Comparison of ENCODE assay signal across 22 cellular contexts in genomic region chr22:35824256-35824655, GRCh38.
DNase-seq lines count a peak whose midpoint lies in the region; ATAC-seq, FAIRE-seq and TF ChIP-seq lines count a peak whose summit lies in the region.
"Had no signal": no experiment of that assay in that cellular context is flagged by ENCODE, and none has a peak within 500 bp of the region (broad histone marks: within the 10 kb centered on the region; RNA-seq: fewer than 3 reads in every experiment).

No MANE protein-coding gene starts in this region.

- ATAC-seq in WTC11 (no peak), HepG2 (peak; percentile 87), HG03571 (IDR thresholded peaks at IDR 0.05; ENCODE audit: unreplicated experiment) (no peak)
- ATAC-seq: CD8-positive, alpha-beta T cell; GM23338; HCT116 had no signal

- POLR2A ChIA-PET in WTC11 (lab: Charles Lee) (no interaction called here), HepG2 (lab: Yijun Ruan, JAX) (no interaction called here)

- no peak overlapping the region; the same call in 1 of the 2 replicates for H3K9ac ChIP-seq in HepG2 (ENCODE audit: insufficient read depth, low read depth, low read length)
- H3K9ac ChIP-seq: BLaER1 had no signal

- no peak for TF ChIP-seq RAD21 in HepG2 (CRISPR knock-in tag; IDR thresholded peaks at IDR 0.05)

- H3K27ac ChIP-seq in HepG2 (ENCODE audit: extremely low read length, insufficient read depth, low read length) (peak overlapping the region; percentile 65), small intestine (ENCODE audit: low read depth in 1 of 2, low read length in 1 of 2) (no peak overlapping the region)
- H3K27ac ChIP-seq: BLaER1, C4-2B had no signal

- no peaks in the 10 kb centered on the region; the same call in 1 of the 2 replicates for H4K20me1 ChIP-seq in HepG2 (ENCODE audit: insufficient read depth, low read length)
- H4K20me1 ChIP-seq: BLaER1 had no signal

- TF ChIP-seq CTCF in WTC11 (IDR thresholded peaks at IDR 0.05) (no peak), HepG2 (CRISPR knock-in tag; IDR thresholded peaks at IDR 0.05) (no peak)

- peaks cover 64% of the 10 kb centered on the region for H3K4me1 ChIP-seq in HepG2 (ENCODE audit: insufficient read depth, low read length)
- H3K4me1 ChIP-seq in small intestine (ENCODE audit: control insufficient read depth in 2 of 2, insufficient read depth in 1 of 2, low read depth in 1 of 2, low read length in 1 of 2) = peaks cover 7 to 8% of the 10 kb centered on the region in 2 donors
- H3K4me1 ChIP-seq: BLaER1 had no signal

- intact Hi-C loops in HepG2 (cut with micrococcal nuclease; ENCODE audit: unreplicated experiment) = no loop called here

- H3K27me3 ChIP-seq in HepG2 (ENCODE audit: control insufficient read depth in 1 of 2, insufficient read depth in 2 of 2, low read length in 2 of 2) (no peaks in the 10 kb centered on the region), small intestine (ENCODE audit: control insufficient read depth in 2 of 2, insufficient read depth in 2 of 2, low read length in 2 of 2) (no peaks in the 10 kb centered on the region)
- H3K27me3 ChIP-seq: BLaER1 had no signal

- DNase-seq in WTC11 (ENCODE audit: low spot score) (no peak), HepG2 (ENCODE audit: low spot score) (peak; percentile 71), mucosa of gallbladder (ENCODE audit: low spot score) (peak; percentile 39), small intestine (peak; percentile 77), AML-193 (lab: John Stamatoyannopoulos, UW) (no peak), foreskin melanocyte (no peak)
- DNase-seq: CD4-positive, CD25-positive, alpha-beta regulatory T cell; CD8-positive, alpha-beta T cell; DMS 273 treated with DMSO at 0.1 percent for 48 hours; DMS53; DMS79 treated with DMSO at 0.1 percent for 48 hours; GF-D8; H9 had no signal

- H3K4me1 Mint-ChIP-seq in WTC11 = peaks cover 42% of the 10 kb centered on the region
- H3K4me1 Mint-ChIP-seq: B cell; CD4-positive, CD25-positive, alpha-beta regulatory T cell had no signal

- H3K4me3 ChIP-seq in HepG2 (replicated peaks in 1 of 3; ENCODE audit: insufficient read depth in 1 of 3, low read depth in 2 of 3, low read length in 3 of 3) = no peak overlapping the region
- H3K4me3 ChIP-seq in small intestine (ENCODE audit: low read depth in 1 of 2, low read length in 2 of 2) = no peak overlapping the region
- H3K4me3 ChIP-seq: BLaER1, GM23338 had no signal

- H3K27ac Mint-ChIP-seq in WTC11 = no peak overlapping the region
- H3K27ac Mint-ChIP-seq: B cell; CD4-positive, CD25-positive, alpha-beta regulatory T cell; CD8-positive, alpha-beta T cell; GM23338; H9 had no signal

- H3K9me3 Mint-ChIP-seq in WTC11 = 0 out of 2 replicates have a peak, but pooled peaks cover 4% of the 10 kb centered on the region
- H3K9me3 Mint-ChIP-seq: CD8-positive, alpha-beta T cell; GM23338; H9 had no signal

- in situ Hi-C loops in HepG2 (cut with HindIII; ENCODE audit: extremely low pct_ligation_motif_present, low pct_unique_long_range_greater_than_20kb) = no loop called here

- H3K79me2 ChIP-seq in HepG2 (ENCODE audit: insufficient read depth, low read length) = peaks cover 13% of the 10 kb centered on the region

- TF ChIP-seq EP300 in HepG2 (IDR thresholded peaks at IDR 0.05; ENCODE audit: low read depth in 2 of 2, low read length in 2 of 2) = peak in 1 of 2 experiments; percentile 85; a peak in 3 of 4 replicates
- no peak for TF ChIP-seq EP300 in HepG2 (CRISPR knock-in tag; IDR thresholded peaks at IDR 0.05; ENCODE audit: borderline replicate concordance)

- FAIRE-seq in HepG2 (lab: Jason Lieb, UNC) (peak; percentile 28), small intestine (lab: Jason Lieb, UNC) (no peak)
- FAIRE-seq: D721Med, GM12891, GM18507 had no signal

- H3K27me3 Mint-ChIP-seq in WTC11 (ENCODE audit: low read depth) = no peaks in the 10 kb centered on the region

- no peaks in the 10 kb centered on the region for H3K9me3 ChIP-seq in HepG2 (ENCODE audit: low read length)
- H3K9me3 ChIP-seq in small intestine (ENCODE audit: control insufficient read depth, low read depth) = no peaks in the 10 kb centered on the region
- H3K9me3 ChIP-seq: BLaER1 had no signal

- no peak overlapping the region for H2AFZ ChIP-seq in HepG2 (ENCODE audit: low read length)
- H2AFZ ChIP-seq: GM23338 had no signal

- 20% methylated on average over 2 of the region's 2 CpGs for WGBS in HepG2 (ENCODE audit: low lambda C conversion rate)
- WGBS in small intestine, 3 donors = 38 to 74% (median 40%) methylated on average over 2 of the region's 2 CpGs

- H3K4me2 ChIP-seq in HepG2 (ENCODE audit: low read depth, low read length) = peak overlapping the region; percentile 29
- H3K4me2 ChIP-seq: BLaER1, GM23338 had no signal

- TF ChIP-seq POLR2A in HepG2 (IDR thresholded peaks at IDR 0.05; ENCODE audit: insufficient read depth in 1 of 2, low read depth in 2 of 2, low read length in 2 of 2) = no peak

- no peak overlapping the region for H3K4me3 Mint-ChIP-seq in WTC11
- H3K4me3 Mint-ChIP-seq: B cell; CD4-positive, CD25-positive, alpha-beta regulatory T cell; CD8-positive, alpha-beta T cell; GM23338; H9 had no signal

- H3K36me3 ChIP-seq in HepG2 (replicated peaks in 1 of 2; ENCODE audit: control insufficient read depth in 1 of 2, insufficient read depth in 2 of 2, low read length in 2 of 2) = no peaks in the 10 kb centered on the region
- no peaks in the 10 kb centered on the region for H3K36me3 ChIP-seq in small intestine (ENCODE audit: control insufficient read depth in 2 of 2, insufficient read depth in 2 of 2, low read length in 2 of 2)
- H3K36me3 ChIP-seq: BLaER1 had no signal

- H3K36me3 Mint-ChIP-seq in WTC11 = peaks cover 5% of the 10 kb centered on the region; the same call in 1 of the 2 replicates
- H3K36me3 Mint-ChIP-seq: CD4-positive, CD25-positive, alpha-beta regulatory T cell; CD8-positive, alpha-beta T cell had no signal

- BruUV-seq in HepG2 (replicated peaks; lab: Mats Ljungman, UMichigan) = no TSS peak

- CTCF ChIA-PET in WTC11 (lab: Charles Lee) = no interaction called here
- CTCF ChIA-PET in HepG2 (lab: Yijun Ruan, JAX; ENCODE audit: low intra/inter-chr PET ratio, low total read pairs) = no interaction called here

TF ChIP-seq in WTC11, 78 proteins besides CTCF, POLR2A, EP300 and RAD21:
- no peak for TF ChIP-seq HMGA2 (CRISPR knock-in tag; IDR thresholded peaks at IDR 0.05)
- no peak for TF ChIP-seq NFYB (CRISPR knock-in tag; conservative IDR thresholded peaks at IDR 0.05; ENCODE audit: low read depth)
- TF ChIP-seq GABPB1 (CRISPR knock-in tag; IDR thresholded peaks at IDR 0.05) = peak; percentile 95
- no peak for TF ChIP-seq STAT6 (CRISPR knock-in tag; conservative IDR thresholded peaks at IDR 0.05; ENCODE audit: low read depth)
- TF ChIP-seq ZNF232 (CRISPR knock-in tag; IDR thresholded peaks at IDR 0.05) = no peak

TF ChIP-seq in HepG2, 621 proteins besides CTCF, POLR2A, EP300 and RAD21 (continues in another document):
- TF ChIP-seq GFI1 (CRISPR knock-in tag; IDR thresholded peaks at IDR 0.05; ENCODE audit: borderline replicate concordance) (peak; percentile 55; the same call in 1 of the 2 replicates), ZZZ3 (CRISPR knock-in tag; IDR thresholded peaks at IDR 0.05; ENCODE audit: borderline replicate concordance) (no peak), CREM (IDR thresholded peaks at IDR 0.05) (peak; percentile 70; the same call in 1 of the 2 replicates), CREM (CRISPR knock-in tag; IDR thresholded peaks at IDR 0.05) (no peak), JUN (CRISPR knock-in tag; IDR thresholded peaks at IDR 0.05) (no peak), ZNF607 (CRISPR knock-in tag; IDR thresholded peaks at IDR 0.05; ENCODE audit: borderline replicate concordance) (no peak), ZNF776 (CRISPR knock-in tag; IDR thresholded peaks at IDR 0.05) (no peak), ATF4 (CRISPR knock-in tag; IDR thresholded peaks at IDR 0.05) (peak in 1 of 2 experiments; percentile 96; a peak in 2 of 4 replicates), SKI (IDR thresholded peaks at IDR 0.05; ENCODE audit: partially characterized antibody) (no peak), ZBTB42 (CRISPR knock-in tag; IDR thresholded peaks at IDR 0.05) (no peak), KMT2B (CRISPR knock-in tag; IDR thresholded peaks at IDR 0.05) (no peak; the same call in 1 of the 2 replicates), E2F2 (CRISPR knock-in tag; IDR thresholded peaks at IDR 0.05; ENCODE audit: borderline replicate concordance) (no peak), CSRNP1 (CRISPR knock-in tag; IDR thresholded peaks at IDR 0.05) (no peak), ZC3H4 (CRISPR knock-in tag; IDR thresholded peaks at IDR 0.05; ENCODE audit: borderline replicate concordance) (no peak), NRL (CRISPR knock-in tag; IDR thresholded peaks at IDR 0.05; ENCODE audit: borderline replicate concordance) (no peak), RBM39 (IDR thresholded peaks at IDR 0.05; ENCODE audit: low read depth, low read length, poor library complexity, severe bottlenecking) (no peak)

Comparison
In these comparisons a context has a peak if more than half of its experiments do, and no peak if none do; other contexts are left out.
1. DNase-seq: peak in HepG2 (single experiment), mucosa of gallbladder (single experiment) and small intestine (single experiment); none in WTC11 (single experiment), AML-193 (0 of 2) and foreskin melanocyte (single experiment).
2. Of the 50 proteins assayed by ChIP-seq in both HepG2 and WTC11: peak only in HepG2: ATF2, FOXJ3, FOXK1, FOXP4, IRF2, MLX and 4 more; only in WTC11: GABPB1; in both: none; in neither: 36; mixed calls (peak in some experiments, not most) for 3.